Comparison of ENCODE assay signal across 8 cellular contexts in the genomic region with DNA sequence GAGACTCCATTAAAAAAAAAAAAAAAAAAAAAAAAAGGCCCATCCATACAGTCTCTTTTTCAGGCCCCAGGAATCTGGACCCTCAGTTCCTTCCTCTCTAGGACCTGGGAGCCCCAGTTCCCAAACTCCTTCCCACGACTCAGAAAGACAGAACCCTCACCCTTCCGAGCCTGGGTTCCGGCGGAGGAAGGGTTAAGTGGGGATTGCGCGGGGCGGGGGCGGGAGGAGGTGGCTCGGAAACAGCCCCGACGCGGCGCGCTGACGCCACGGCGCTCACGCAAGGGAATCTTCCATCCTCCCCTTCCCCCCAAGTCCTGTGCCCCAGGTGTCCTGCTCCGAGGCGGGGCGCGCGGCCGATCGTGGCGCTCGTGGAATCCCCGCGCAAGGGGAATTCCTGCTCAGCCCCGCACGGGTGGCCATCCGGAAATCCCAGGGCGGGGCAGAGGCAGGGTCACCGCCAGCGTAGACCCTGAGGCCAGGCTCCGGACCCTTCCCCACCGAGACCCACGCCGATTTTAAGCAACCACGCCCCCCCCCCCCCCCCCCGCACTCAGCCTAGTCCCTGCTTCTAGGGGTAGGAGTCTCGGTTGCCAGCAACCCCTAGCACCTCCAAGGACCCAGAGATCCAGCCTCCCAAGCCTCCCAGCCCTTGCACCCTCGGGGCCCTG. TPM values are rescaled to one million over a fixed set of nuclear protein-coding genes. Genes with fewer than 3 reads are reported as not detected.
A peak's percentile ranks its signal among the peaks of the same experiment; 100 is the strongest.
DNase-seq lines count a peak whose midpoint lies in the region; ATAC-seq and TF ChIP-seq lines count a peak whose summit lies in the region.

No MANE protein-coding gene starts in this region.

- peak overlapping the region; percentile 96 for H3K27ac Mint-ChIP-seq in stimulated activated naive CD8-positive, alpha-beta T cell treated with anti-CD3 and anti-CD28 coated beads, Interleukin-15, amount 100 ng/mL, for 72 hours

- H3K4me3 Mint-ChIP-seq in stimulated activated naive CD8-positive, alpha-beta T cell treated with anti-CD3 and anti-CD28 coated beads, Interleukin-15, amount 100 ng/mL, for 72 hours, result peak overlapping the region; percentile 92 to 93

- peaks cover 79% of the 10 kb centered on the region for H3K4me1 Mint-ChIP-seq in stimulated activated naive CD8-positive, alpha-beta T cell treated with anti-CD3 and anti-CD28 coated beads, Interleukin-15, amount 100 ng/mL, for 72 hours

- peak; percentile 48 for TF ChIP-seq EP300 in neural cell (conservative IDR thresholded peaks at IDR 0.05; ENCODE audit: poor library complexity, severe bottlenecking)

- H3K4me3 ChIP-seq in SJCRH30 (peak overlapping the region; percentile 87), foreskin fibroblast (ENCODE audit: low read depth in 1 of 2, low read length in 2 of 2) (peak overlapping the region; percentile 81 to 91), neural cell (ENCODE audit: low read length) (peak overlapping the region; percentile 77)

- peaks cover 14% of the 10 kb centered on the region; the same call in 1 of the 2 replicates for H3K4me1 ChIP-seq in SJCRH30

- H3K4me2 ChIP-seq in neural cell (ENCODE audit: low read length), result peak overlapping the region; percentile 82

- no peak overlapping the region; the same call in 1 of the 2 replicates for H3K27ac ChIP-seq in SJCRH30
- H3K27ac ChIP-seq in neural cell (ENCODE audit: low read length), result peak overlapping the region; percentile 51

- in situ Hi-C loops in Caki2 (cut with HindIII; ENCODE audit: low pct_unique_long_range_greater_than_20kb, low sequenced_read_pairs), result no loop called here

- peak overlapping the region; percentile 77 for H3K9ac ChIP-seq in neural cell (ENCODE audit: low read length)

- peaks cover 3% of the 10 kb centered on the region for H3K79me2 ChIP-seq in neural cell (replicated peaks; ENCODE audit: insufficient read depth, low read length)

- no peaks in the 10 kb centered on the region for H3K27me3 Mint-ChIP-seq in stimulated activated naive CD8-positive, alpha-beta T cell treated with anti-CD3 and anti-CD28 coated beads, Interleukin-15, amount 100 ng/mL, for 72 hours

- H3K36me3 ChIP-seq in SJCRH30 (peaks cover 12% of the 10 kb centered on the region), neural cell (ENCODE audit: insufficient read depth, low read length) (no peaks in the 10 kb centered on the region)

- H2AFZ ChIP-seq in neural cell (ENCODE audit: low read depth, low read length), result peak overlapping the region; percentile 84

- peak; percentile 91 for DNase-seq in Caki2 (ENCODE audit: low read depth)
- DNase-seq in LHCN-M2 (ENCODE audit: low read depth), result peak; percentile 73
- peak; percentile 81 to 89 for DNase-seq in SJCRH30
- DNase-seq in activated gamma-delta T cell treated with anti-CD3 and anti-CD28 coated beads, Interleukin-2, amount 50 U/mL, for 16 hours (ENCODE audit: low read depth), result peak; percentile 74
- DNase-seq in foreskin fibroblast, result peak; percentile 80 to 95
- peak; percentile 82 to 88 for DNase-seq in stimulated activated naive CD8-positive, alpha-beta T cell treated with anti-CD3 and anti-CD28 coated beads, Interleukin-15, amount 100 ng/mL, for 72 hours

- H4K20me1 ChIP-seq in neural cell (ENCODE audit: insufficient read depth), result no peaks in the 10 kb centered on the region

- H3K9me3 Mint-ChIP-seq in stimulated activated naive CD8-positive, alpha-beta T cell treated with anti-CD3 and anti-CD28 coated beads, Interleukin-15, amount 100 ng/mL, for 72 hours, result no peaks in the 10 kb centered on the region

- peak; percentile 50 for ATAC-seq in GM21528 (IDR thresholded peaks at IDR 0.05; ENCODE audit: low FRiP score, unreplicated experiment)
- ATAC-seq in stimulated activated naive CD8-positive, alpha-beta T cell treated with anti-CD3 and anti-CD28 coated beads, Interleukin-15, amount 100 ng/mL, for 72 hours, result peak; percentile 72

- TF ChIP-seq CTCF in foreskin fibroblast (IDR thresholded peaks at IDR 0.05; ENCODE audit: low read depth, low read length) (no peak), neural cell (IDR thresholded peaks at IDR 0.05; ENCODE audit: poor library complexity, severe bottlenecking) (peak; percentile 13)

- H3K27me3 ChIP-seq in SJCRH30 (no peaks in the 10 kb centered on the region), neural cell (ENCODE audit: insufficient read depth, low read depth, low read length) (peaks cover 10% of the 10 kb centered on the region)

- peak; percentile 30 for TF ChIP-seq RAD21 in neural cell (conservative IDR thresholded peaks at IDR 0.05)

- H3F3A ChIP-seq in neural cell (ENCODE audit: insufficient read depth, low read length, poor library complexity, severe bottlenecking), result no peaks in the 10 kb centered on the region

- H3K9me3 ChIP-seq in SJCRH30 (replicated peaks) (no peaks in the 10 kb centered on the region), neural cell (ENCODE audit: low read length) (no peaks in the 10 kb centered on the region)

- H3K9me2 ChIP-seq in neural cell (ENCODE audit: insufficient read depth, low read length), result no peaks in the 10 kb centered on the region

TF ChIP-seq in neural cell, 6 proteins besides CTCF, POLR2A, EP300 and RAD21:
- TF ChIP-seq TAF1 (IDR thresholded peaks at IDR 0.05; ENCODE audit: low read depth) (peak; percentile 74), MXI1 (conservative IDR thresholded peaks at IDR 0.05; ENCODE audit: poor library complexity, severe bottlenecking) (no peak), POLR2AphosphoS5 (IDR thresholded peaks at IDR 0.05) (peak; percentile 91), SMC3 (conservative IDR thresholded peaks at IDR 0.05; ENCODE audit: poor library complexity) (peak; percentile 32)
- TF ChIP-seq, protein P1, sequence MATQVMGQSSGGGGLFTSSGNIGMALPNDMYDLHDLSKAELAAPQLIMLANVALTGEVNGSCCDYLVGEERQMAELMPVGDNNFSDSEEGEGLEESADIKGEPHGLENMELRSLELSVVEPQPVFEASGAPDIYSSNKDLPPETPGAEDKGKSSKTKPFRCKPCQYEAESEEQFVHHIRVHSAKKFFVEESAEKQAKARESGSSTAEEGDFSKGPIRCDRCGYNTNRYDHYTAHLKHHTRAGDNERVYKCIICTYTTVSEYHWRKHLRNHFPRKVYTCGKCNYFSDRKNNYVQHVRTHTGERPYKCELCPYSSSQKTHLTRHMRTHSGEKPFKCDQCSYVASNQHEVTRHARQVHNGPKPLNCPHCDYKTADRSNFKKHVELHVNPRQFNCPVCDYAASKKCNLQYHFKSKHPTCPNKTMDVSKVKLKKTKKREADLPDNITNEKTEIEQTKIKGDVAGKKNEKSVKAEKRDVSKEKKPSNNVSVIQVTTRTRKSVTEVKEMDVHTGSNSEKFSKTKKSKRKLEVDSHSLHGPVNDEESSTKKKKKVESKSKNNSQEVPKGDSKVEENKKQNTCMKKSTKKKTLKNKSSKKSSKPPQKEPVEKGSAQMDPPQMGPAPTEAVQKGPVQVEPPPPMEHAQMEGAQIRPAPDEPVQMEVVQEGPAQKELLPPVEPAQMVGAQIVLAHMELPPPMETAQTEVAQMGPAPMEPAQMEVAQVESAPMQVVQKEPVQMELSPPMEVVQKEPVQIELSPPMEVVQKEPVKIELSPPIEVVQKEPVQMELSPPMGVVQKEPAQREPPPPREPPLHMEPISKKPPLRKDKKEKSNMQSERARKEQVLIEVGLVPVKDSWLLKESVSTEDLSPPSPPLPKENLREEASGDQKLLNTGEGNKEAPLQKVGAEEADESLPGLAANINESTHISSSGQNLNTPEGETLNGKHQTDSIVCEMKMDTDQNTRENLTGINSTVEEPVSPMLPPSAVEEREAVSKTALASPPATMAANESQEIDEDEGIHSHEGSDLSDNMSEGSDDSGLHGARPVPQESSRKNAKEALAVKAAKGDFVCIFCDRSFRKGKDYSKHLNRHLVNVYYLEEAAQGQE (IDR thresholded peaks at IDR 0.05; ENCODE audit: borderline replicate concordance), result peak; percentile 31

RNA-seq across cellular contexts. Expression of a gene that starts 0.7 kb away (rescaled TPM):
- 4.8 and 5.8 TPM in 2 replicates for total RNA-seq in Caki2 (2014; rRNA removed; shearing (Covaris generic); ENCODE audit: low replicate concordance)
- total RNA-seq in LHCN-M2 (2014; rRNA removed), result 2.8 and 3.3 TPM in 2 replicates
- 1.6 TPM for polyA plus RNA-seq in LHCN-M2 (2012)
- total RNA-seq in SJCRH30 (2014; rRNA removed; shearing (Covaris generic)), result 6.2 and 7.3 TPM in 2 replicates
- polyA plus RNA-seq in neural cell, result 6.2 and 6.8 TPM in 2 replicates
- polyA minus RNA-seq in neural cell, result 2.9 and 3.8 TPM in 2 replicates

RNA-seq across cellular contexts. Expression of a gene that starts 2.6 kb away (rescaled TPM):
- 0.88 TPM in 1 of 2 replicates, not detected in the other for total RNA-seq in Caki2 (2014; rRNA removed; shearing (Covaris generic); ENCODE audit: low replicate concordance)
- not detected in 2 replicates for total RNA-seq in LHCN-M2 (2014; rRNA removed)
- 0.94 TPM for polyA plus RNA-seq in LHCN-M2 (2012)
- not detected in 2 replicates for total RNA-seq in SJCRH30 (2014; rRNA removed; shearing (Covaris generic))
- not detected in 2 replicates for polyA plus RNA-seq in neural cell
- not detected in 2 replicates for polyA minus RNA-seq in neural cell

RNA-seq across cellular contexts. Expression of a gene that starts 8.4 kb away (rescaled TPM):
- total RNA-seq in Caki2 (2014; rRNA removed; shearing (Covaris generic); ENCODE audit: low replicate concordance), result not detected in 2 replicates
- not detected in 2 replicates for total RNA-seq in LHCN-M2 (2014; rRNA removed)
- not detected for polyA plus RNA-seq in LHCN-M2 (2012)
- not detected in 2 replicates for total RNA-seq in SJCRH30 (2014; rRNA removed; shearing (Covaris generic))
- polyA plus RNA-seq in neural cell, result not detected in 2 replicates
- polyA minus RNA-seq in neural cell, result not detected in 2 replicates

RNA-seq across cellular contexts. Expression of a gene that starts 31.3 kb away (rescaled TPM):
- 53.9 and 58.7 TPM in 2 replicates for total RNA-seq in Caki2 (2014; rRNA removed; shearing (Covaris generic); ENCODE audit: low replicate concordance)
- total RNA-seq in LHCN-M2 (2014; rRNA removed), result 38.3 and 47.1 TPM in 2 replicates
- polyA plus RNA-seq in LHCN-M2 (2012), result 44.7 TPM
- 32.1 and 32.7 TPM in 2 replicates for total RNA-seq in SJCRH30 (2014; rRNA removed; shearing (Covaris generic))
- 390 and 407 TPM in 2 replicates for polyA plus RNA-seq in neural cell
- polyA minus RNA-seq in neural cell, result 430 and 434 TPM in 2 replicates

RNA-seq across cellular contexts. Expression of a gene that starts 36.5 kb away (rescaled TPM):
- total RNA-seq in Caki2 (2014; rRNA removed; shearing (Covaris generic); ENCODE audit: low replicate concordance), result 4.4 and 9.7 TPM in 2 replicates
- total RNA-seq in LHCN-M2 (2014; rRNA removed), result 6.5 and 8.3 TPM in 2 replicates
- 9.3 TPM for polyA plus RNA-seq in LHCN-M2 (2012)
- total RNA-seq in SJCRH30 (2014; rRNA removed; shearing (Covaris generic)), result 5.1 and 10.2 TPM in 2 replicates
- polyA plus RNA-seq in neural cell, result 10.1 and 11.1 TPM in 2 replicates
- polyA minus RNA-seq in neural cell, result 21.1 and 24.8 TPM in 2 replicates
